Comparison of ENCODE assay signal across 28 cellular contexts in genomic region chr11:71237853-71238252, GRCh38. TPM values are rescaled to one million over a fixed set of nuclear protein-coding genes. Genes with fewer than 3 reads are reported as not detected.
"Had no signal": no experiment of that assay in that cellular context is flagged by ENCODE, and none has a peak within 500 bp of the region (broad histone marks: within the 10 kb centered on the region; RNA-seq: fewer than 3 reads in every experiment).

No MANE protein-coding gene starts in this region.

- H3K27ac Mint-ChIP-seq: activated T-helper 1 cell treated with anti-CD3 and anti-CD28 coated beads, Interleukin-12 subunit alpha, Interleukin-12 subunit beta, Interleukin-2, Interleukin-4 antibody, amounts not matched to agents 30 ng/mL and 10 ng/mL and 1 ng/mL, durations not matched to agents 14 hours and 24 hours and 36 hours; mesothelial cell of epicardium; T-helper 1 cell treated with Interleukin-12 subunit alpha and Interleukin-12 subunit beta and Interleukin-4 antibody, amounts not matched to agents 30 μg/mL and 1 μg/mL, for 36 hours had no signal

- H3K36me3 ChIP-seq: gastrocnemius medialis, thoracic aorta, uterus, WERI-Rb-1 had no signal

- H3K4me1 ChIP-seq: gastrocnemius medialis, uterus had no signal

- H3K4me3 ChIP-seq: gastrocnemius medialis, thoracic aorta, uterus had no signal

- H3K9me3 Mint-ChIP-seq: activated T-helper 1 cell treated with anti-CD3 and anti-CD28 coated beads, Interleukin-12 subunit alpha, Interleukin-12 subunit beta, Interleukin-2, Interleukin-4 antibody, amounts not matched to agents 30 ng/mL and 10 ng/mL and 1 ng/mL, durations not matched to agents 14 hours and 24 hours and 36 hours; mesothelial cell of epicardium; T-helper 1 cell treated with Interleukin-12 subunit alpha and Interleukin-12 subunit beta and Interleukin-4 antibody, amounts not matched to agents 30 μg/mL and 1 μg/mL, for 36 hours had no signal

- H3K27ac ChIP-seq: gastrocnemius medialis, thoracic aorta, uterus, WERI-Rb-1 had no signal

- DNase-seq: activated CD4-positive, alpha-beta T cell treated with anti-CD3 and anti-CD28 coated beads for 48 hours; activated CD4-positive, alpha-beta T cell treated with anti-CD3 and anti-CD28 coated beads, Interleukin-2, amount 50 U/mL, for 48 hours; activated CD8-positive, alpha-beta memory T cell treated with anti-CD3 and anti-CD28 coated beads for 24 hours; activated gamma-delta T cell treated with Interleukin-2 at 50 U/mL for 16 hours; activated naive CD4-positive, alpha-beta T cell treated with anti-CD3 and anti-CD28 coated beads, Interleukin-2, amount 50 U/mL, for 16 hours; amniotic stem cell; caudate nucleus; dermis blood vessel endothelial cell; effector memory CD4-positive, alpha-beta T cell; erythroblast; gastrocnemius medialis; glutamatergic neuron; left ventricle myocardium superior; naive B cell; right cardiac atrium; stimulated activated CD4-positive, alpha-beta T cell treated with anti-CD3 and anti-CD28 coated beads, Interleukin-12 subunit alpha, Interleukin-12 subunit beta, amount 100 ng/mL, for 4 hours; stimulated activated CD4-positive, alpha-beta T cell treated with anti-CD3 and anti-CD28 coated beads, Interleukin-4, amount 100 ng/mL, for 1 hour; stimulated activated naive CD8-positive, alpha-beta T cell treated with anti-CD3 and anti-CD28 coated beads, Interleukin-15, Interleukin-2, amounts not matched to agents 100 U/mL and 50 U/mL, for 24 hours; SW 1271; T-helper 9 cell; trophoblast cell; uterus; WERI-Rb-1 had no signal

- ATAC-seq: activated CD4-positive, CD25-positive, alpha-beta regulatory T cell treated with anti-CD3 and anti-CD28 coated beads, Interleukin-2, amount 50 U/mL, for 24 hours; gastrocnemius medialis; left ventricle myocardium superior; right cardiac atrium; stimulated activated naive CD8-positive, alpha-beta T cell treated with anti-CD3 and anti-CD28 coated beads, Interleukin-15, Interleukin-2, amounts not matched to agents 100 U/mL and 50 U/mL, for 24 hours had no signal

- H3K36me3 Mint-ChIP-seq: mesothelial cell of epicardium, naive B cell had no signal

- H3K4me3 Mint-ChIP-seq: activated T-helper 1 cell treated with anti-CD3 and anti-CD28 coated beads, Interleukin-12 subunit alpha, Interleukin-12 subunit beta, Interleukin-2, Interleukin-4 antibody, amounts not matched to agents 30 ng/mL and 10 ng/mL and 1 ng/mL, durations not matched to agents 14 hours and 24 hours and 36 hours; mesothelial cell of epicardium; naive B cell; T-helper 1 cell treated with Interleukin-12 subunit alpha and Interleukin-12 subunit beta and Interleukin-4 antibody, amounts not matched to agents 30 μg/mL and 1 μg/mL, for 36 hours had no signal

- H3K9me3 ChIP-seq: gastrocnemius medialis, thoracic aorta, uterus had no signal

RNA-seq across cellular contexts. Expression of gene SHANK2, which starts 14.5 kb away (rescaled TPM):
- total RNA-seq: activated T-helper 1 cell treated with anti-CD3 and anti-CD28 coated beads, Interleukin-12 subunit alpha, Interleukin-12 subunit beta, Interleukin-2, Interleukin-4 antibody, amounts not matched to agents 30 ng/mL and 10 ng/mL and 1 ng/mL, durations not matched to agents 14 hours and 24 hours and 36 hours had no signal
